In genomic region chr10:3014968-3015367, GRCh38 we compare ENCODE assay signal across 18 cellular contexts.
"Had no signal": no experiment of that assay in that cellular context is flagged by ENCODE, and none has a peak within 500 bp of the region (broad histone marks: within the 10 kb centered on the region; RNA-seq: fewer than 3 reads in every experiment).

No MANE protein-coding gene starts in this region.

- H3K9me3 Mint-ChIP-seq: activated naive CD8-positive, alpha-beta T cell treated with anti-CD3 and anti-CD28 coated beads, Interleukin-2, amount 10 ng/mL, durations not matched to agents 7 days and 5 days had no signal

- H3K27ac ChIP-seq: epithelial cell of prostate, sigmoid colon, thoracic aorta had no signal

- H3K36me3 Mint-ChIP-seq: activated naive CD8-positive, alpha-beta T cell treated with anti-CD3 and anti-CD28 coated beads, Interleukin-2, amount 10 ng/mL, durations not matched to agents 7 days and 5 days; brain had no signal

- H3K4me3 Mint-ChIP-seq: activated naive CD8-positive, alpha-beta T cell treated with anti-CD3 and anti-CD28 coated beads, Interleukin-2, amount 10 ng/mL, durations not matched to agents 7 days and 5 days; brain; central memory CD8-positive, alpha-beta T cell; dendritic cell treated with granulocyte-macrophage colony-stimulating factor and Interleukin-4, amounts not matched to agents 40 ng/mL and 50 ng/mL, for 4 days; effector memory CD8-positive, alpha-beta T cell; memory B cell; natural killer cell had no signal

- H3K27me3 Mint-ChIP-seq: activated naive CD8-positive, alpha-beta T cell treated with anti-CD3 and anti-CD28 coated beads, Interleukin-2, amount 10 ng/mL, durations not matched to agents 7 days and 5 days; progenitor cell of endocrine pancreas had no signal

- H3K9me3 ChIP-seq: thoracic aorta had no signal

- H3K27ac Mint-ChIP-seq: activated naive CD8-positive, alpha-beta T cell treated with anti-CD3 and anti-CD28 coated beads, Interleukin-2, amount 10 ng/mL, durations not matched to agents 7 days and 5 days; brain; dendritic cell treated with granulocyte-macrophage colony-stimulating factor and Interleukin-4, amounts not matched to agents 40 ng/mL and 50 ng/mL, for 4 days; effector memory CD8-positive, alpha-beta T cell; memory B cell; natural killer cell; progenitor cell of endocrine pancreas had no signal

- ATAC-seq: activated CD4-positive, CD25-positive, alpha-beta regulatory T cell treated with anti-CD3 and anti-CD28 coated beads, Interleukin-2, amount 50 U/mL, for 24 hours; effector memory CD8-positive, alpha-beta T cell; left lobe of liver; natural killer cell had no signal

- DNase-seq: activated naive CD4-positive, alpha-beta T cell; activated naive CD8-positive, alpha-beta T cell treated with anti-CD3 and anti-CD28 coated beads, Interleukin-2, amount 10 ng/mL, durations not matched to agents 7 days and 5 days; activated T-cell treated with anti-CD3 and anti-CD28 coated beads for 4 hours; effector memory CD8-positive, alpha-beta T cell; natural killer cell; nucleus accumbens; sigmoid colon; stimulated activated CD4-positive, alpha-beta T cell treated with anti-CD3 and anti-CD28 coated beads, Interleukin-1b, Interleukin-23, amount 100 ng/mL, for 48 hours; T-helper 9 cell had no signal

- H3K4me3 ChIP-seq: sigmoid colon, thoracic aorta had no signal

- H3K36me3 ChIP-seq: sigmoid colon, thoracic aorta had no signal

- H3K4me1 Mint-ChIP-seq: activated naive CD8-positive, alpha-beta T cell treated with anti-CD3 and anti-CD28 coated beads, Interleukin-2, amount 10 ng/mL, durations not matched to agents 7 days and 5 days; brain; central memory CD8-positive, alpha-beta T cell; memory B cell; natural killer cell had no signal

- H3K4me1 ChIP-seq: sigmoid colon had no signal
